24 cellular contexts compared by ENCODE assay signal in genomic region chr19:896434-896833, GRCh38. TPM values are rescaled to one million over a fixed set of nuclear protein-coding genes. Genes with fewer than 3 reads are reported as not detected.
"Had no signal": no experiment of that assay in that cellular context is flagged by ENCODE, and none has a peak within 500 bp of the region (broad histone marks: within the 10 kb centered on the region; RNA-seq: fewer than 3 reads in every experiment).

No MANE protein-coding gene starts in this region.

- H3K9me3 ChIP-seq: heart left ventricle, pancreas, suprapubic skin, thyroid gland had no signal

- H3K27me3 ChIP-seq: heart left ventricle, pancreas, suprapubic skin, thyroid gland had no signal

- H3K4me1 Mint-ChIP-seq: mesothelial cell of epicardium had no signal

- DNase-seq: effector memory CD4-positive, alpha-beta T cell; heart left ventricle; hypothalamus; kidney glomerular epithelial cell; nephron progenitor cell; nucleus accumbens; right cardiac atrium; small intestine; stimulated activated CD4-positive, alpha-beta T cell treated with anti-CD3 and anti-CD28 coated beads, Interleukin-12 subunit alpha, Interleukin-12 subunit beta, amount 100 ng/mL, for 4 hours; stimulated activated naive CD8-positive, alpha-beta T cell treated with anti-CD3 and anti-CD28 coated beads, Interleukin-15, Interleukin-2, amounts not matched to agents 100 U/mL and 50 U/mL, for 24 hours; thyroid gland had no signal

- H3K4me3 Mint-ChIP-seq: mesothelial cell of epicardium, nephron progenitor cell, type B pancreatic cell had no signal

- FAIRE-seq: endometrium, frontal cortex, islet of Langerhans, pancreas, small intestine, urothelium cell line had no signal

- H3K27ac ChIP-seq: heart left ventricle, pancreas, suprapubic skin, thyroid gland had no signal

- H3K27ac Mint-ChIP-seq: mesothelial cell of epicardium, nephron progenitor cell, progenitor cell of endocrine pancreas had no signal

- H3K9me3 Mint-ChIP-seq: mesothelial cell of epicardium, nephron progenitor cell, type B pancreatic cell had no signal

- ATAC-seq: esophagus mucosa; heart left ventricle; pancreas; right cardiac atrium; stimulated activated naive CD8-positive, alpha-beta T cell treated with anti-CD3 and anti-CD28 coated beads, Interleukin-15, Interleukin-2, amounts not matched to agents 100 U/mL and 50 U/mL, for 24 hours had no signal

- H3K27me3 Mint-ChIP-seq: progenitor cell of endocrine pancreas had no signal

- H3K4me3 ChIP-seq: heart left ventricle, pancreas, suprapubic skin, thyroid gland had no signal

- H3K4me1 ChIP-seq: pancreas had no signal

RNA-seq across cellular contexts. Expression of gene RNU6-9, which starts 3.1 kb away (rescaled TPM):
- total RNA-seq: esophagus mucosa, fibroblast of lung, frontal cortex, glomerular endothelial cell, heart left ventricle, lower leg skin, mesothelial cell of epicardium, pancreas, progenitor cell of endocrine pancreas, right cardiac atrium, suprapubic skin, thyroid gland had no signal
- polyA plus RNA-seq: fibroblast of lung, heart left ventricle, pancreas, right cardiac atrium, small intestine had no signal

RNA-seq across cellular contexts. Expression of gene KISS1R, which starts 20.7 kb away (rescaled TPM):
- total RNA-seq: esophagus mucosa, fibroblast of lung, heart left ventricle, right cardiac atrium, thyroid gland had no signal
- polyA plus RNA-seq: fibroblast of lung, heart left ventricle, right cardiac atrium had no signal
